In genomic region chr17:35811759-35812158, GRCh38 we compare ENCODE assay signal across 14 cellular contexts. TPM values are rescaled to one million over a fixed set of nuclear protein-coding genes. Genes with fewer than 3 reads are reported as not detected.
DNase-seq lines count a peak whose midpoint lies in the region; ATAC-seq and TF ChIP-seq lines count a peak whose summit lies in the region.
"Had no signal": no experiment of that assay in that cellular context is flagged by ENCODE, and none has a peak within 500 bp of the region (broad histone marks: within the 10 kb centered on the region; RNA-seq: fewer than 3 reads in every experiment).

No MANE protein-coding gene starts in this region.

- H4K20me1 ChIP-seq in Karpas-422 (ENCODE audit: insufficient read depth, low read depth, low read length): peaks cover 49% of the 10 kb centered on the region
- H4K20me1 ChIP-seq in neural progenitor cell (ENCODE audit: low read depth): peaks cover 71% of the 10 kb centered on the region

- no peaks in the 10 kb centered on the region for H3F3A ChIP-seq in neural progenitor cell (ENCODE audit: low read depth)

- H3K27me3 ChIP-seq in Karpas-422 (ENCODE audit: low read length): no peaks in the 10 kb centered on the region
- no peaks in the 10 kb centered on the region for H3K27me3 ChIP-seq in neural progenitor cell
- H3K27me3 ChIP-seq: pancreas, spleen had no signal

- H3K9me3 Mint-ChIP-seq in activated CD8-positive, alpha-beta T cell treated with anti-CD3 and anti-CD28 coated beads for 36 hours: no peaks in the 10 kb centered on the region
- H3K9me3 Mint-ChIP-seq in activated CD8-positive, alpha-beta T cell treated with anti-CD3 and anti-CD28 coated beads, Interleukin-2, amount 10 ng/mL, durations not matched to agents 7 days and 5 days (ENCODE audit: insufficient read depth): no peaks in the 10 kb centered on the region
- H3K9me3 Mint-ChIP-seq in brain (no peaks in the 10 kb centered on the region), neural progenitor cell (no peaks in the 10 kb centered on the region)
- H3K9me3 Mint-ChIP-seq: dendritic cell treated with granulocyte-macrophage colony-stimulating factor and Interleukin-4, amounts not matched to agents 40 ng/mL and 50 ng/mL, for 4 days had no signal

- H3K4me1 ChIP-seq in Karpas-422 (ENCODE audit: low read length): peaks cover 31% of the 10 kb centered on the region
- peaks cover 18% of the 10 kb centered on the region for H3K4me1 ChIP-seq in neural progenitor cell

- H3K4me3 Mint-ChIP-seq in activated CD8-positive, alpha-beta T cell treated with anti-CD3 and anti-CD28 coated beads for 36 hours: peak overlapping the region; percentile 8
- no peak overlapping the region for H3K4me3 Mint-ChIP-seq in activated CD8-positive, alpha-beta T cell treated with anti-CD3 and anti-CD28 coated beads, Interleukin-2, amount 10 ng/mL, durations not matched to agents 7 days and 5 days
- H3K4me3 Mint-ChIP-seq in brain (peak overlapping the region; percentile 6 to 96 (median 74)), neural progenitor cell (peak overlapping the region; percentile 56)
- H3K4me3 Mint-ChIP-seq: dendritic cell treated with granulocyte-macrophage colony-stimulating factor and Interleukin-4, amounts not matched to agents 40 ng/mL and 50 ng/mL, for 4 days had no signal

- TF ChIP-seq CTCF in activated CD8-positive, alpha-beta T cell treated with anti-CD3 and anti-CD28 coated beads for 36 hours (IDR thresholded peaks at IDR 0.05): no peak
- TF ChIP-seq CTCF in brain (conservative IDR thresholded peaks at IDR 0.05): no peak
- TF ChIP-seq CTCF in neural progenitor cell (IDR thresholded peaks at IDR 0.05): no peak

- H3K9me3 ChIP-seq in Karpas-422 (ENCODE audit: low read length): no peaks in the 10 kb centered on the region
- H3K9me3 ChIP-seq in neural progenitor cell (ENCODE audit: low read depth): no peaks in the 10 kb centered on the region
- H3K9me3 ChIP-seq: pancreas, spleen had no signal

- H3K4me3 ChIP-seq in Karpas-422 (ENCODE audit: low read length): no peak overlapping the region
- peak overlapping the region; percentile 93 for H3K4me3 ChIP-seq in neural progenitor cell

- H3K36me3 ChIP-seq in Karpas-422 (ENCODE audit: insufficient read depth, low read length) (peaks cover 32% of the 10 kb centered on the region), neural progenitor cell (peaks cover 3% of the 10 kb centered on the region)
- H3K36me3 ChIP-seq: pancreas had no signal

- H2AFZ ChIP-seq in Karpas-422 (ENCODE audit: low read length): no peak overlapping the region
- H2AFZ ChIP-seq in neural progenitor cell (replicated peaks): no peak overlapping the region

- no peak for DNase-seq in activated CD8-positive, alpha-beta T cell treated with anti-CD3 and anti-CD28 coated beads for 36 hours
- DNase-seq in activated CD8-positive, alpha-beta T cell treated with anti-CD3 and anti-CD28 coated beads, Interleukin-2, amount 10 ng/mL, durations not matched to agents 7 days and 5 days: no peak
- DNase-seq in Karpas-422: no peak
- DNase-seq in neural progenitor cell (ENCODE audit: low spot score): no peak
- no peak for DNase-seq in NCI-H345 (lab: John Stamatoyannopoulos, UW)
- DNase-seq: NCI-H2081, NCI-H82, pancreas, SHP77 treated with DMSO at 0.1 percent for 48 hours, spleen had no signal

- intact Hi-C loops in activated CD8-positive, alpha-beta T cell treated with anti-CD3 and anti-CD28 coated beads for 36 hours (cut with micrococcal nuclease): no loop called here

- peaks cover 67% of the 10 kb centered on the region for H3K4me1 Mint-ChIP-seq in activated CD8-positive, alpha-beta T cell treated with anti-CD3 and anti-CD28 coated beads for 36 hours (ENCODE audit: low read depth)
- H3K4me1 Mint-ChIP-seq in activated CD8-positive, alpha-beta T cell treated with anti-CD3 and anti-CD28 coated beads, Interleukin-2, amount 10 ng/mL, durations not matched to agents 7 days and 5 days (ENCODE audit: low read depth): peaks cover 60% of the 10 kb centered on the region
- H3K4me1 Mint-ChIP-seq in brain (peaks cover 77% of the 10 kb centered on the region), neural progenitor cell (peaks cover 38% of the 10 kb centered on the region)

- H3K27ac Mint-ChIP-seq in activated CD8-positive, alpha-beta T cell treated with anti-CD3 and anti-CD28 coated beads for 36 hours: no peak overlapping the region
- H3K27ac Mint-ChIP-seq in activated CD8-positive, alpha-beta T cell treated with anti-CD3 and anti-CD28 coated beads, Interleukin-2, amount 10 ng/mL, durations not matched to agents 7 days and 5 days: no peak overlapping the region
- H3K27ac Mint-ChIP-seq in brain (peak overlapping the region in 1 of 5 experiments; percentile 42), neural progenitor cell (no peak overlapping the region)
- H3K27ac Mint-ChIP-seq: dendritic cell treated with granulocyte-macrophage colony-stimulating factor and Interleukin-4, amounts not matched to agents 40 ng/mL and 50 ng/mL, for 4 days had no signal

- H3K36me3 Mint-ChIP-seq in activated CD8-positive, alpha-beta T cell treated with anti-CD3 and anti-CD28 coated beads for 36 hours (ENCODE audit: low read depth): peaks cover 51% of the 10 kb centered on the region
- peaks cover 35% of the 10 kb centered on the region for H3K36me3 Mint-ChIP-seq in activated CD8-positive, alpha-beta T cell treated with anti-CD3 and anti-CD28 coated beads, Interleukin-2, amount 10 ng/mL, durations not matched to agents 7 days and 5 days (ENCODE audit: low read depth)
- H3K36me3 Mint-ChIP-seq in brain (peaks cover 26% of the 10 kb centered on the region), neural progenitor cell (peaks cover 13% of the 10 kb centered on the region)

- POLR2A ChIA-PET in activated CD8-positive, alpha-beta T cell treated with anti-CD3 and anti-CD28 coated beads for 36 hours (lab: Charles Lee): interaction anchor here (1.0 to 1.3 kb wide), 2 partner anchors 9 to 47 kb away, joined by 3 to 4 read pairs; no protein-coding TSS in a partner anchor
- POLR2A ChIA-PET in activated CD8-positive, alpha-beta T cell treated with anti-CD3 and anti-CD28 coated beads, Interleukin-2, amount 10 ng/mL, durations not matched to agents 7 days and 5 days (lab: Charles Lee): no interaction called here

- H3K79me2 ChIP-seq in Karpas-422 (ENCODE audit: low read length): peaks cover 75% of the 10 kb centered on the region
- peaks cover 75% of the 10 kb centered on the region for H3K79me2 ChIP-seq in neural progenitor cell (ENCODE audit: low read depth)

- no peak for ATAC-seq in activated CD8-positive, alpha-beta T cell treated with anti-CD3 and anti-CD28 coated beads for 36 hours
- ATAC-seq in activated CD8-positive, alpha-beta T cell treated with anti-CD3 and anti-CD28 coated beads, Interleukin-2, amount 10 ng/mL, durations not matched to agents 7 days and 5 days: no peak
- ATAC-seq in esophagus mucosa: no peak
- ATAC-seq in GM19328 (IDR thresholded peaks at IDR 0.05; ENCODE audit: unreplicated experiment): no peak
- ATAC-seq: pancreas had no signal

- no peaks in the 10 kb centered on the region for H3K27me3 Mint-ChIP-seq in activated CD8-positive, alpha-beta T cell treated with anti-CD3 and anti-CD28 coated beads for 36 hours
- H3K27me3 Mint-ChIP-seq in activated CD8-positive, alpha-beta T cell treated with anti-CD3 and anti-CD28 coated beads, Interleukin-2, amount 10 ng/mL, durations not matched to agents 7 days and 5 days (ENCODE audit: low read depth): no peaks in the 10 kb centered on the region
- H3K27me3 Mint-ChIP-seq in brain: peaks cover 18% of the 10 kb centered on the region
- peaks cover 9% of the 10 kb centered on the region for H3K27me3 Mint-ChIP-seq in neural progenitor cell (ENCODE audit: insufficient read depth, low read depth)

- H3K27ac ChIP-seq in Karpas-422 (ENCODE audit: low read length) (peak overlapping the region; percentile 5; the same call in 1 of the 2 replicates), neural progenitor cell (no peak overlapping the region)
- H3K27ac ChIP-seq: pancreas, spleen had no signal

- H3K9me2 ChIP-seq in Karpas-422 (replicated peaks; ENCODE audit: insufficient read depth, low read length): no peaks in the 10 kb centered on the region

- CTCF ChIA-PET in activated CD8-positive, alpha-beta T cell treated with anti-CD3 and anti-CD28 coated beads for 36 hours (lab: Charles Lee): interaction anchor here (1.7 to 3.5 kb wide), 3 partner anchors 8 to 47 kb away, joined by 4 to 21 read pairs (median 5); no protein-coding TSS in a partner anchor
- CTCF ChIA-PET in activated CD8-positive, alpha-beta T cell treated with anti-CD3 and anti-CD28 coated beads, Interleukin-2, amount 10 ng/mL, durations not matched to agents 7 days and 5 days (lab: Charles Lee): interaction anchor here (0.7 to 10.8 kb wide), 5 partner anchors 15 to 223 kb away, joined by 3 to 415 read pairs (median 3); partner anchors contain the start of gene C17orf50

- H3K9ac ChIP-seq in Karpas-422 (ENCODE audit: low read length) (no peak overlapping the region), neural progenitor cell (no peak overlapping the region)

- H3K4me2 ChIP-seq in Karpas-422 (ENCODE audit: low read depth, low read length, poor library complexity, severe bottlenecking) (peak overlapping the region; percentile 96), neural progenitor cell (peak overlapping the region; percentile 95)

RNA-seq across cellular contexts. Expression of gene TAF15, which starts 2.5 kb away (rescaled TPM):
- total RNA-seq in activated CD8-positive, alpha-beta T cell treated with anti-CD3 and anti-CD28 coated beads for 36 hours: 100 to 1,000 TPM; 309 to 319 TPM
- 100 to 1,000 TPM; 336 to 341 TPM for total RNA-seq in activated CD8-positive, alpha-beta T cell treated with anti-CD3 and anti-CD28 coated beads, Interleukin-2, amount 10 ng/mL, durations not matched to agents 7 days and 5 days
- 67.2 and 90.7 TPM in 2 replicates for total RNA-seq in Karpas-422 (2014; rRNA removed; shearing (Covaris generic); ENCODE audit: low replicate concordance)
- 160 TPM for polyA plus RNA-seq in brain (ENCODE audit: insufficient read depth, low read depth, low replicate concordance)
- total RNA-seq in neural progenitor cell (ENCODE audit: low replicate concordance): 84.8 and 90.1 TPM in 2 replicates
- 156 TPM for total RNA-seq in esophagus mucosa

RNA-seq across cellular contexts. Expression of gene MMP28, which starts 16.3 kb away (rescaled TPM):
- total RNA-seq in activated CD8-positive, alpha-beta T cell treated with anti-CD3 and anti-CD28 coated beads for 36 hours: under 1 TPM in 1 of 2 experiments, not detected in 1; 0.41 TPM
- not detected for total RNA-seq in activated CD8-positive, alpha-beta T cell treated with anti-CD3 and anti-CD28 coated beads, Interleukin-2, amount 10 ng/mL, durations not matched to agents 7 days and 5 days
- total RNA-seq in Karpas-422 (2014; rRNA removed; shearing (Covaris generic); ENCODE audit: low replicate concordance): not detected in 2 replicates
- polyA plus RNA-seq in brain (ENCODE audit: insufficient read depth, low read depth, low replicate concordance): 8.9 TPM
- not detected in 2 replicates for total RNA-seq in neural progenitor cell (ENCODE audit: low replicate concordance)
- total RNA-seq in esophagus mucosa: 14.5 TPM

RNA-seq across cellular contexts. Expression of gene C17orf50, which starts 51.1 kb away (rescaled TPM):
- total RNA-seq in activated CD8-positive, alpha-beta T cell treated with anti-CD3 and anti-CD28 coated beads for 36 hours: not detected
- total RNA-seq in activated CD8-positive, alpha-beta T cell treated with anti-CD3 and anti-CD28 coated beads, Interleukin-2, amount 10 ng/mL, durations not matched to agents 7 days and 5 days: not detected
- total RNA-seq in Karpas-422 (2014; rRNA removed; shearing (Covaris generic); ENCODE audit: low replicate concordance): not detected in 2 replicates
- polyA plus RNA-seq in brain (ENCODE audit: insufficient read depth, low read depth, low replicate concordance): 0.68 TPM
- total RNA-seq in neural progenitor cell (ENCODE audit: low replicate concordance): not detected in 2 replicates
- not detected for total RNA-seq in esophagus mucosa
- total RNA-seq: spleen had no signal

RNA-seq across cellular contexts. Expression of gene HEATR9, which starts 56.9 kb away (rescaled TPM):
- under 1 TPM; 0.38 to 0.70 TPM for total RNA-seq in activated CD8-positive, alpha-beta T cell treated with anti-CD3 and anti-CD28 coated beads for 36 hours
- 1 to 10 TPM; 1.1 TPM for total RNA-seq in activated CD8-positive, alpha-beta T cell treated with anti-CD3 and anti-CD28 coated beads, Interleukin-2, amount 10 ng/mL, durations not matched to agents 7 days and 5 days
- not detected in 2 replicates for total RNA-seq in Karpas-422 (2014; rRNA removed; shearing (Covaris generic); ENCODE audit: low replicate concordance)
- not detected for polyA plus RNA-seq in brain (ENCODE audit: insufficient read depth, low read depth, low replicate concordance)
- not detected in 2 replicates for total RNA-seq in neural progenitor cell (ENCODE audit: low replicate concordance)
- total RNA-seq in esophagus mucosa: not detected
- total RNA-seq: pancreas had no signal
- polyA plus RNA-seq: pancreas had no signal

RNA-seq across cellular contexts. Expression of gene GAS2L2, which starts 58.7 kb away (rescaled TPM):
- under 1 TPM; 0.27 to 0.34 TPM for total RNA-seq in activated CD8-positive, alpha-beta T cell treated with anti-CD3 and anti-CD28 coated beads for 36 hours
- not detected for total RNA-seq in activated CD8-positive, alpha-beta T cell treated with anti-CD3 and anti-CD28 coated beads, Interleukin-2, amount 10 ng/mL, durations not matched to agents 7 days and 5 days
- 0.07 TPM in 1 of 2 replicates, not detected in the other for total RNA-seq in Karpas-422 (2014; rRNA removed; shearing (Covaris generic); ENCODE audit: low replicate concordance)
- not detected for polyA plus RNA-seq in brain (ENCODE audit: insufficient read depth, low read depth, low replicate concordance)
- total RNA-seq in neural progenitor cell (ENCODE audit: low replicate concordance): 0.09 TPM in 1 of 2 replicates, not detected in the other
- total RNA-seq in esophagus mucosa: not detected
- total RNA-seq: spleen had no signal

Comparison
In these comparisons a context has a peak if more than half of its experiments do, and no peak if none do; other contexts are left out.
1. RNA of gene MMP28, which starts 16.3 kb away (total RNA-seq): 14.5 TPM in esophagus mucosa (single experiment); 0.41 TPM in activated CD8-positive, alpha-beta T cell treated with anti-CD3 and anti-CD28 coated beads for 36 hours, not detected in activated CD8-positive, alpha-beta T cell treated with anti-CD3 and anti-CD28 coated beads, Interleukin-2, amount 10 ng/mL, durations not matched to agents 7 days and 5 days, not detected in Karpas-422 and not detected in neural progenitor cell; every median in the first group is over 10 times any median in the second.